Comparison of ENCODE assay signal across 8 cellular contexts in the genomic region with DNA sequence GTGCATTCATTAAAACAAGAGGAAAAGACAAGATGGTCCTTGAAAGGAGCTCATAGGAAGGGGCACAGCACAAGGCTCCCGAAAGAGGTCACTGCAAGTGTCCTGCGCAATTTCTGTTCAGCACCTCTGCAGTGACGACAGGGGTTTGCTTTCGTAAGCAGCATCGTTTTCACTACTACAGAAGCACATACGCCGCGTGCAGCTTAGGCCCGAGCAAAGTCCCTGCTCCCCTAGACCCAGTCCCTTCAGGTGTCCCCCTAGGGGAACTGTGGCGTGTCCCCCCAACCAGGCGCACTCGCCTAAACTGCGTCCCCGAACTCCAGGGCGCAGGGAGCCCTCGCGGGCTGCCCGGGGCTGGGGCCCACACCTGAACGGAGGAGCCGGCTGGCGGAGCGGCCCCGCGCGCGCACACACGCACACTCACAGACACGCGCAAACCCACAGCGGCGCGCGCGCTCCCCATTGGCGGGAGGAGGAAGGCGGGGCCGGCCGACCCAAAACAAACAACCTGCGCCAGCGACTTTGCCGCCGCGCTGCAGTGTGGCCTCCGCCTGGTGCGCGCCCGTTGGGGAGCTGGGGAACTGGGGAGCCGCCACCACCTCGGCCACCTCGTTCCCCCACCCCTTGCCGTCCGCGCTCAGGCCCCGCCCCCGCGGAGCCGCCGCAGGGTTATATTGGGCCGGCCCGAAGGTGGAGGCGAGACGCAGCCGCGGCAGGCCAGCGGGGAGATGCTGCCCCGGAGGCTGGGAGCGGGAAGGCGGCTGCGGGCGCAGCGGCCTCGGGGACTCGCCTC. TPM values are rescaled to one million over a fixed set of nuclear protein-coding genes. Genes with fewer than 3 reads are reported as not detected.
DNase-seq lines count a peak whose midpoint lies in the region; ATAC-seq and TF ChIP-seq lines count a peak whose summit lies in the region.

FOXQ1 (plus strand) TSS at position 699 of the 793 bp plus-strand sequence. CDS start 607 bp downstream, outside the sequence.

- H3K9ac ChIP-seq in HUES6 (ENCODE audit: low read length): no peak within 1 kb of the TSS
- H3K9ac ChIP-seq in iPS-18a (ENCODE audit: low read length): no peak within 1 kb of the TSS
- H3K9ac ChIP-seq in smooth muscle cell (ENCODE audit: low read depth): no peak within 1 kb of the TSS

- H2AFZ ChIP-seq in smooth muscle cell (ENCODE audit: low read depth): peak within 1 kb of the TSS; percentile 64

- CTCF ChIA-PET in BJ (lab: Yijun Ruan, JAX): interaction anchor here (0.8 to 3.0 kb wide), 5 partner anchors 15 to 513 kb away, joined by 3 to 14 read pairs (median 4); no protein-coding TSS in a partner anchor

- H3K27ac ChIP-seq in HUES6 (ENCODE audit: low read depth, low read length) (no peak within 1 kb of the TSS), iPS-18a (ENCODE audit: low read length) (no peak within 1 kb of the TSS), smooth muscle cell (ENCODE audit: low read depth) (peak within 1 kb of the TSS; percentile 15)

- H3K4me3 ChIP-seq in BJ (ENCODE audit: low read depth, low read length): peak within 1 kb of the TSS; percentile 53
- peak within 1 kb of the TSS; percentile 52 for H3K4me3 ChIP-seq in HUES6 (ENCODE audit: low read depth, low read length)
- H3K4me3 ChIP-seq in astrocyte of the spinal cord (ENCODE audit: low read depth, low read length): peak within 1 kb of the TSS; percentile 34
- peak within 1 kb of the TSS; percentile 39 for H3K4me3 ChIP-seq in iPS-18a (ENCODE audit: low read length)
- peak within 1 kb of the TSS; percentile 62 for H3K4me3 ChIP-seq in smooth muscle cell

- no peak for ATAC-seq in HG03469 (IDR thresholded peaks at IDR 0.05; ENCODE audit: unreplicated experiment)

- in situ Hi-C loops in astrocyte of the spinal cord (cut with HindIII; ENCODE audit: low sequenced_read_pairs): no loop called here

- no peaks in the 10 kb centered on the region for H3F3A ChIP-seq in smooth muscle cell (ENCODE audit: low read depth)

- DNase-seq in BJ (ENCODE audit: low read depth) (no peak), astrocyte of the spinal cord (ENCODE audit: low read depth, low spot score) (peak; percentile 39), smooth muscle cell (lab: John Stamatoyannopoulos, UW; ENCODE audit: unreplicated experiment) (no peak), NCI-H2107 (lab: John Stamatoyannopoulos, UW) (no peak), RKO (ENCODE audit: low spot score) (no peak)

- no peak for TF ChIP-seq CTCF in BJ (IDR thresholded peaks at IDR 0.05; ENCODE audit: insufficient read depth, low read depth, low read length)
- no peak for TF ChIP-seq CTCF in astrocyte of the spinal cord (IDR thresholded peaks at IDR 0.05; ENCODE audit: low read depth, low read length)
- no peak for TF ChIP-seq CTCF in smooth muscle cell (IDR thresholded peaks at IDR 0.05; ENCODE audit: borderline replicate concordance, insufficient read depth, poor library complexity, severe bottlenecking)

- POLR2A ChIA-PET in BJ (lab: Charles Lee): no interaction called here

- H3K79me2 ChIP-seq in smooth muscle cell (ENCODE audit: low read depth): peaks cover 8% of the 10 kb centered on the region

- H4K20me1 ChIP-seq in smooth muscle cell (ENCODE audit: low read depth): no peaks in the 10 kb centered on the region

- 1% methylated on average over 59 of the region's 73 CpGs for WGBS in smooth muscle cell (ENCODE audit: low lambda C conversion rate)

- H3K27me3 ChIP-seq in BJ (ENCODE audit: control insufficient read depth, insufficient read depth, low read length): peaks cover 9% of the 10 kb centered on the region
- peaks cover 100% of the 10 kb centered on the region for H3K27me3 ChIP-seq in HUES6 (ENCODE audit: control insufficient read depth, insufficient read depth, low read length)
- peaks cover 97% of the 10 kb centered on the region for H3K27me3 ChIP-seq in iPS-18a (ENCODE audit: control insufficient read depth, insufficient read depth, low read length)
- H3K27me3 ChIP-seq in smooth muscle cell (ENCODE audit: low read depth): peaks cover 58% of the 10 kb centered on the region

- H3K9me3 ChIP-seq in HUES6 (ENCODE audit: control insufficient read depth, insufficient read depth, low read depth, low read length) (no peaks in the 10 kb centered on the region), iPS-18a (ENCODE audit: control insufficient read depth, low read depth, low read length) (no peaks in the 10 kb centered on the region), smooth muscle cell (replicated peaks; ENCODE audit: low read depth) (no peaks in the 10 kb centered on the region)

- H3K4me2 ChIP-seq in smooth muscle cell: peak within 1 kb of the TSS; percentile 94

- H3K36me3 ChIP-seq in BJ (ENCODE audit: control insufficient read depth, insufficient read depth, low read length): no peaks in the 10 kb centered on the region
- no peaks in the 10 kb centered on the region for H3K36me3 ChIP-seq in HUES6 (ENCODE audit: control insufficient read depth, insufficient read depth, low read length)
- H3K36me3 ChIP-seq in iPS-18a (ENCODE audit: control insufficient read depth, low read depth, low read length): no peaks in the 10 kb centered on the region
- no peaks in the 10 kb centered on the region for H3K36me3 ChIP-seq in smooth muscle cell (ENCODE audit: low read depth)

- peaks cover 9% of the 10 kb centered on the region; the same call in 1 of the 2 replicates for H3K4me1 ChIP-seq in HUES6 (ENCODE audit: control insufficient read depth, insufficient read depth, low read length)
- peaks cover 4% of the 10 kb centered on the region for H3K4me1 ChIP-seq in iPS-18a (ENCODE audit: control insufficient read depth, low read depth, low read length)
- H3K4me1 ChIP-seq in smooth muscle cell (ENCODE audit: low read depth): no peaks in the 10 kb centered on the region

RNA-seq across cellular contexts. Expression of gene FOXQ1, which starts in this region (rescaled TPM):
- 0.23 and 0.31 TPM in 2 replicates for polyA plus RNA-seq in BJ (2011; rRNA removed)
- 0.38 and 0.67 TPM in 2 replicates for polyA minus RNA-seq in BJ (2011; rRNA and poly(A)+ RNA removed)
- 3.5 and 6.6 TPM in 2 replicates for total RNA-seq in smooth muscle cell
- polyA plus RNA-seq in smooth muscle cell: 10.0 and 10.4 TPM in 2 replicates
